8 cellular contexts compared by ENCODE assay signal in the genomic region with DNA sequence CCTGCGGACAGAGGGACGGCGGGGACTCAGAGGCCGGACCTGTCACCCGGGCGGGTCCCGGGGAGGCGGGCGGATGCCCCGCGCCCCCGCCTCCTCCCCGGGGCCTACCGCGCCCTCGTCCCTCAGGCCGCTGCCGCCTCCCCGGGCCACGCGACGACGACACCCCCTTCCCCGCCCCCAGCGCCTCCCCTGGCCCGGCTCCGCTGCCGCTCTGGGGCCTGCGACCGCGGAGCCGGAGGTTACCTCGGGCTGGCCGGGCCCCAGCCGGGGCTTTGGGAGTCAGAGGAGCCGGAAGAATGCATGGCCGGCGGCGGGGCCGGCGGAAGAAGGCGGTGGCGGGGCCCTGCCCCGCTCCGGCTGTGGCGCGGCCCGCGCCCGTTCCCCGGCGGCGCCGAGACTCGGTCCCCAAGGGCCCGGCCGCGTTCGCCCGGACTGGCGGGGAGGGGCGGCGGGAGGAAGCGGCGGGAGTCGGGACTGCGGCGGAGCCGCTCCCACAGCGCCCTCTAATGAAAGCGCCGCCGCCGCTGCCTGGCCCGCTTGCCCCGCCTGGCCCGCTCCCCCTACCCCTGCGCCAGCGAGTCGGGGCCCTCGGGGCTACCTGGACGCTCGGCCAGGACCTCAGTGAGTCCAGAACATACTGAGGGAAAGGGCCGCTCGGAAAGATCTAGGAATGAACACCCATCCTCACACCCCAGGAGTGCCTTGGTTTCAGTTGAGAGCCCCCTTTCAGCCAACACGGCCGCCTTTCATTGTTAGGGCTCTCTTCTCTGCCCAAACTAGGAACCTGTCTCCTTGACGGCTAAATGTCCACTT. TPM values are rescaled to one million over a fixed set of nuclear protein-coding genes. Genes with fewer than 3 reads are reported as not detected.
DNase-seq lines count a peak whose midpoint lies in the region; ATAC-seq, FAIRE-seq and TF ChIP-seq lines count a peak whose summit lies in the region.

A gene with protein sequence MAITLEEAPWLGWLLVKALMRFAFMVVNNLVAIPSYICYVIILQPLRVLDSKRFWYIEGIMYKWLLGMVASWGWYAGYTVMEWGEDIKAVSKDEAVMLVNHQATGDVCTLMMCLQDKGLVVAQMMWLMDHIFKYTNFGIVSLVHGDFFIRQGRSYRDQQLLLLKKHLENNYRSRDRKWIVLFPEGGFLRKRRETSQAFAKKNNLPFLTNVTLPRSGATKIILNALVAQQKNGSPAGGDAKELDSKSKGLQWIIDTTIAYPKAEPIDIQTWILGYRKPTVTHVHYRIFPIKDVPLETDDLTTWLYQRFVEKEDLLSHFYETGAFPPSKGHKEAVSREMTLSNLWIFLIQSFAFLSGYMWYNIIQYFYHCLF (minus strand): TSS at position 434 of the 813 bp plus-strand sequence. CDS start 1,467 bp downstream, outside the sequence.

- peak; percentile 56 for TF ChIP-seq CTCF in GM20000 (IDR thresholded peaks at IDR 0.05; ENCODE audit: extremely low read depth, missing control alignments)
- no peak for TF ChIP-seq CTCF in fibroblast of mammary gland (conservative IDR thresholded peaks at IDR 0.05; ENCODE audit: control insufficient read depth, insufficient read depth, low read depth, low read length)
- peak; percentile 62 for TF ChIP-seq CTCF in natural killer cell (IDR thresholded peaks at IDR 0.05)

- peak within 1 kb of the TSS; percentile 89 for H3K4me3 Mint-ChIP-seq in activated T-helper 17 cell treated with anti-CD3 and anti-CD28 coated beads, Interleukin-2, amount 50 U/mL, for 72 hours
- peak within 1 kb of the TSS; percentile 98 for H3K4me3 Mint-ChIP-seq in natural killer cell

- no peak for FAIRE-seq in HTR-8/SVneo (lab: Jason Lieb, UNC)

- H3K4me1 Mint-ChIP-seq in activated T-helper 17 cell treated with anti-CD3 and anti-CD28 coated beads, Interleukin-2, amount 50 U/mL, for 72 hours, result peaks cover 48% of the 10 kb centered on the region
- H3K4me1 Mint-ChIP-seq in natural killer cell, result peaks cover 58% of the 10 kb centered on the region in 2 donors

- peak within 1 kb of the TSS; percentile 68 for H3K4me3 ChIP-seq in fibroblast of mammary gland (ENCODE audit: control insufficient read depth, low read depth, low read length)

- H3K9me3 Mint-ChIP-seq in activated T-helper 17 cell treated with anti-CD3 and anti-CD28 coated beads, Interleukin-2, amount 50 U/mL, for 72 hours, result no peaks in the 10 kb centered on the region
- no peaks in the 10 kb centered on the region for H3K9me3 Mint-ChIP-seq in natural killer cell

- peaks cover 16% of the 10 kb centered on the region for H3K36me3 Mint-ChIP-seq in activated T-helper 17 cell treated with anti-CD3 and anti-CD28 coated beads, Interleukin-2, amount 50 U/mL, for 72 hours (ENCODE audit: low read depth)
- no peaks in the 10 kb centered on the region for H3K36me3 Mint-ChIP-seq in natural killer cell

- DNase-seq in D341Med (ENCODE audit: low spot score), result peak; percentile 98
- DNase-seq in GM20000 (ENCODE audit: low spot score), result peak; percentile 92
- DNase-seq in HTR-8/SVneo (ENCODE audit: insufficient read length, low spot score), result peak; percentile 72
- DNase-seq in RPMI8226, result peak; percentile 80
- peak; percentile 31 for DNase-seq in fibroblast of mammary gland (ENCODE audit: low read depth)
- DNase-seq in natural killer cell, result peak; percentile 69
- peak; percentile 85 for DNase-seq in stimulated activated naive CD8-positive, alpha-beta T cell treated with anti-CD3 and anti-CD28 coated beads, Interleukin-15, Interleukin-2, amounts not matched to agents 100 U/mL and 50 U/mL, for 24 hours

- ATAC-seq in activated T-helper 17 cell treated with anti-CD3 and anti-CD28 coated beads, Interleukin-2, amount 50 U/mL, for 72 hours (replicated peaks), result peak; percentile 77
- ATAC-seq in natural killer cell, result peak; percentile 87 to 90 (median 87)
- peak; percentile 87 for ATAC-seq in stimulated activated naive CD8-positive, alpha-beta T cell treated with anti-CD3 and anti-CD28 coated beads, Interleukin-15, Interleukin-2, amounts not matched to agents 100 U/mL and 50 U/mL, for 24 hours

- intact Hi-C loops in natural killer cell (cut with micrococcal nuclease), result loop anchor here (2.0 to 5.0 kb wide), 2 partner anchors 133 to 150 kb away; no protein-coding TSS in a partner anchor

- peak within 1 kb of the TSS; percentile 93 for H3K27ac Mint-ChIP-seq in activated T-helper 17 cell treated with anti-CD3 and anti-CD28 coated beads, Interleukin-2, amount 50 U/mL, for 72 hours
- peak within 1 kb of the TSS; percentile 90 to 91 for H3K27ac Mint-ChIP-seq in natural killer cell

- no peaks in the 10 kb centered on the region for H3K27me3 Mint-ChIP-seq in activated T-helper 17 cell treated with anti-CD3 and anti-CD28 coated beads, Interleukin-2, amount 50 U/mL, for 72 hours
- H3K27me3 Mint-ChIP-seq in natural killer cell (ENCODE audit: low read depth in 2 of 2), result no peaks in the 10 kb centered on the region

RNA-seq across cellular contexts. Expression of the gene that starts here (rescaled TPM):
- total RNA-seq in activated T-helper 17 cell treated with anti-CD3 and anti-CD28 coated beads, Interleukin-2, amount 50 U/mL, for 72 hours, result 10 to 100 TPM; 15.4 to 18.7 TPM
- total RNA-seq in natural killer cell, result 10 to 100 TPM; 58.6 to 76.3 (median 71.5) TPM

Comparison
In these comparisons a context has a peak if more than half of its experiments do, and no peak if none do; other contexts are left out.
1. Peak in every context shown above with its lines: DNase-seq, ATAC-seq and H3K4me3 ChIP-seq.
2. DNase-seq: peak in every context shown above with its lines; median percentile 98 in D341Med; 92 in GM20000; 85 in stimulated activated naive CD8-positive, alpha-beta T cell treated with anti-CD3 and anti-CD28 coated beads, Interleukin-15, Interleukin-2, amounts not matched to agents 100 U/mL and 50 U/mL, for 24 hours; 80 in RPMI8226; 72 in HTR-8/SVneo; 69 in natural killer cell; 31 in fibroblast of mammary gland.